Comparison of ENCODE assay signal across 1 cellular context in the genomic region with DNA sequence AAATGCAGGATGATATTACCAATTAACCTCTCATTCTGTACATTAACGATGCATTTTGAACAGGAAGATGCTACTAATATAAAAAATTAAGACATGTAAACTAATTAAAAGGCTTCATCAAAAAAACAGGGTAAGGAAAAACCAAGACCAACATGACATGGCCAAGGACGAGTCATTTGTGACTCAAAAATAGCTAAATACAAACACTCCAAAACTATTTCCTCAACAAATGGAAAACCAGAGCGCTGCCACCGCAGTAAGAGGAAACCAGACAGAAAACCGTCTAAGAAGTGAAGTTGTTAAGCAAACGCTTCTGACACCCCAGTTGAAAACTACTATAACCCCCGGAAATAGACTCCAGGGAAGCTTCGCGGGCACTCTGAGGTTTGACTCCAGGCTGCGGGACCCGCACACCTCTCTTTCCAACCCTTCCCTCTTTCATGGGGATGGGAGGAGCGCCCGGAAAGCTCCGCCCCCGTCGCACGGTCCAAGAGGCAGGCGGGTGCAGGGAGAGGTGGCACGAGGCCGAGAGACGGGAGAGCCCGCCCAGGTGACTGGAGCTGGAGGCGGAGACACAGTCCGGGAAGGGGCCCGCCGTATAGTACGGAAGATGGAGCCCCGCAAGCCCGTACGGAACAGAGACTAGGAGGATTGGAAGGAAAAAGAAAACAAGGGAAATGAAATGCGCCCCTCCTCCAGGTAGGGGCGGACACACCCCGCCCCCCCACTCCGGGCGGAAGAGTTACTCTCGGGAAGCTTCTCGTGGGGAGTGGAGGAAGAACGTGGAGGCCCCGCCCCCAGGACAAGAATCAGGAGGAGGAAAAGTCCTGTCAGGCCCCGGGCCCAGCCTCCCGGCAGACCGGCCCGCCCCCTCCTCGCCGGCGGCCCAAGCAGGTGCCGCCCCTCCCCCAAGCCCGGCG.
TF ChIP-seq lines count a peak whose summit lies in the region.

No MANE protein-coding gene starts in this region.

TF ChIP-seq in HepG2, 621 proteins besides CTCF, POLR2A, EP300 and RAD21 (continued from another document and continues in another):
- TF ChIP-seq, protein P1, sequence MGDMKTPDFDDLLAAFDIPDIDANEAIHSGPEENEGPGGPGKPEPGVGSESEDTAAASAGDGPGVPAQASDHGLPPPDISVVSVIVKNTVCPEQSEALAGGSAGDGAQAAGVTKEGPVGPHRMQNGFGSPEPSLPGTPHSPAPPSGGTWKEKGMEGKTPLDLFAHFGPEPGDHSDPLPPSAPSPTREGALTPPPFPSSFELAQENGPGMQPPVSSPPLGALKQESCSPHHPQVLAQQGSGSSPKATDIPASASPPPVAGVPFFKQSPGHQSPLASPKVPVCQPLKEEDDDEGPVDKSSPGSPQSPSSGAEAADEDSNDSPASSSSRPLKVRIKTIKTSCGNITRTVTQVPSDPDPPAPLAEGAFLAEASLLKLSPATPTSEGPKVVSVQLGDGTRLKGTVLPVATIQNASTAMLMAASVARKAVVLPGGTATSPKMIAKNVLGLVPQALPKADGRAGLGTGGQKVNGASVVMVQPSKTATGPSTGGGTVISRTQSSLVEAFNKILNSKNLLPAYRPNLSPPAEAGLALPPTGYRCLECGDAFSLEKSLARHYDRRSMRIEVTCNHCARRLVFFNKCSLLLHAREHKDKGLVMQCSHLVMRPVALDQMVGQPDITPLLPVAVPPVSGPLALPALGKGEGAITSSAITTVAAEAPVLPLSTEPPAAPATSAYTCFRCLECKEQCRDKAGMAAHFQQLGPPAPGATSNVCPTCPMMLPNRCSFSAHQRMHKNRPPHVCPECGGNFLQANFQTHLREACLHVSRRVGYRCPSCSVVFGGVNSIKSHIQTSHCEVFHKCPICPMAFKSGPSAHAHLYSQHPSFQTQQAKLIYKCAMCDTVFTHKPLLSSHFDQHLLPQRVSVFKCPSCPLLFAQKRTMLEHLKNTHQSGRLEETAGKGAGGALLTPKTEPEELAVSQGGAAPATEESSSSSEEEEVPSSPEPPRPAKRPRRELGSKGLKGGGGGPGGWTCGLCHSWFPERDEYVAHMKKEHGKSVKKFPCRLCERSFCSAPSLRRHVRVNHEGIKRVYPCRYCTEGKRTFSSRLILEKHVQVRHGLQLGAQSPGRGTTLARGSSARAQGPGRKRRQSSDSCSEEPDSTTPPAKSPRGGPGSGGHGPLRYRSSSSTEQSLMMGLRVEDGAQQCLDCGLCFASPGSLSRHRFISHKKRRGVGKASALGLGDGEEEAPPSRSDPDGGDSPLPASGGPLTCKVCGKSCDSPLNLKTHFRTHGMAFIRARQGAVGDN (CRISPR knock-in tag; IDR thresholded peaks at IDR 0.05) = peak; percentile 75
- TF ChIP-seq ZNF530 (CRISPR knock-in tag; IDR thresholded peaks at IDR 0.05; ENCODE audit: low read depth) (no peak), HNRNPUL1 (IDR thresholded peaks at IDR 0.05; ENCODE audit: low read depth, low read length) (no peak), ATF4 (CRISPR knock-in tag; IDR thresholded peaks at IDR 0.05) (no peak; a peak in 1 of 4 replicates), NFE2L1 (CRISPR knock-in tag; IDR thresholded peaks at IDR 0.05; ENCODE audit: borderline replicate concordance) (no peak), ATF3 (CRISPR knock-in tag; IDR thresholded peaks at IDR 0.05) (no peak; the same call in 1 of the 2 replicates), ZBTB21 (CRISPR knock-in tag; IDR thresholded peaks at IDR 0.05) (no peak), SIX1 (CRISPR knock-in tag; IDR thresholded peaks at IDR 0.05; ENCODE audit: borderline replicate concordance) (no peak), RCOR2 (CRISPR knock-in tag; IDR thresholded peaks at IDR 0.05) (no peak; the same call in 1 of the 2 replicates), ZNF451 (CRISPR knock-in tag; IDR thresholded peaks at IDR 0.05) (no peak), ZKSCAN5 (CRISPR knock-in tag; IDR thresholded peaks at IDR 0.05) (no peak), MED13 (CRISPR knock-in tag; IDR thresholded peaks at IDR 0.05) (peak; percentile 24; the same call in 1 of the 2 replicates), MLLT10 (CRISPR knock-in tag; IDR thresholded peaks at IDR 0.05) (no peak), CCAR2 (optimal IDR thresholded peaks at IDR 0.05; ENCODE audit: low read depth, low read length) (peak; percentile 40), ZSCAN29 (CRISPR knock-in tag; conservative IDR thresholded peaks at IDR 0.05) (no peak), MTA1 (CRISPR knock-in tag; IDR thresholded peaks at IDR 0.05; ENCODE audit: borderline replicate concordance) (no peak), DNMT1 (CRISPR knock-in tag; IDR thresholded peaks at IDR 0.05) (no peak), ZNF569 (CRISPR knock-in tag; IDR thresholded peaks at IDR 0.05; ENCODE audit: borderline replicate concordance) (no peak), HNRNPLL (IDR thresholded peaks at IDR 0.05; ENCODE audit: low read depth, low read length, poor library complexity, severe bottlenecking) (peak; percentile 72), SMC3 (IDR thresholded peaks at IDR 0.05; ENCODE audit: low read length) (no peak), SOX13 (IDR thresholded peaks at IDR 0.05) (no peak), SOX13 (CRISPR knock-in tag; conservative IDR thresholded peaks at IDR 0.05 in 1 of 2, IDR thresholded peaks at IDR 0.05 in 1 of 2) (peak in 1 of 2 experiments; percentile 11; a peak in 1 of 4 replicates), PHB2 (IDR thresholded peaks at IDR 0.05; ENCODE audit: partially characterized antibody) (no peak), GPN1 (CRISPR knock-in tag; IDR thresholded peaks at IDR 0.05; ENCODE audit: borderline replicate concordance) (no peak), ZFP36L1 (CRISPR knock-in tag; IDR thresholded peaks at IDR 0.05) (0 out of 2 replicates have a peak, but pooled peaks have one; percentile 29), ZNF770 (CRISPR knock-in tag; IDR thresholded peaks at IDR 0.05) (no peak), HES4 (CRISPR knock-in tag; IDR thresholded peaks at IDR 0.05; ENCODE audit: borderline replicate concordance) (no peak), PRMT3 (CRISPR knock-in tag; IDR thresholded peaks at IDR 0.05; ENCODE audit: borderline replicate concordance, low read depth) (no peak), ZNF253 (CRISPR knock-in tag; IDR thresholded peaks at IDR 0.05; ENCODE audit: borderline replicate concordance) (no peak), ZNF7 (CRISPR knock-in tag; IDR thresholded peaks at IDR 0.05) (no peak), ZNF333 (CRISPR knock-in tag; IDR thresholded peaks at IDR 0.05; ENCODE audit: borderline replicate concordance) (no peak), KLF12 (CRISPR knock-in tag; IDR thresholded peaks at IDR 0.05; ENCODE audit: borderline replicate concordance) (peak; percentile 78; the same call in 1 of the 2 replicates), ZNF234 (CRISPR knock-in tag; conservative IDR thresholded peaks at IDR 0.05) (no peak), SAP130 (CRISPR knock-in tag; IDR thresholded peaks at IDR 0.05; ENCODE audit: low read depth) (peak; percentile 93), ZNF782 (CRISPR knock-in tag; IDR thresholded peaks at IDR 0.05; ENCODE audit: borderline replicate concordance) (no peak), STAG1 (CRISPR knock-in tag; IDR thresholded peaks at IDR 0.05) (no peak)
- TF ChIP-seq, protein P2, sequence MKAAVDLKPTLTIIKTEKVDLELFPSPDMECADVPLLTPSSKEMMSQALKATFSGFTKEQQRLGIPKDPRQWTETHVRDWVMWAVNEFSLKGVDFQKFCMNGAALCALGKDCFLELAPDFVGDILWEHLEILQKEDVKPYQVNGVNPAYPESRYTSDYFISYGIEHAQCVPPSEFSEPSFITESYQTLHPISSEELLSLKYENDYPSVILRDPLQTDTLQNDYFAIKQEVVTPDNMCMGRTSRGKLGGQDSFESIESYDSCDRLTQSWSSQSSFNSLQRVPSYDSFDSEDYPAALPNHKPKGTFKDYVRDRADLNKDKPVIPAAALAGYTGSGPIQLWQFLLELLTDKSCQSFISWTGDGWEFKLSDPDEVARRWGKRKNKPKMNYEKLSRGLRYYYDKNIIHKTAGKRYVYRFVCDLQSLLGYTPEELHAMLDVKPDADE (CRISPR knock-in tag; IDR thresholded peaks at IDR 0.05) = no peak
- TF ChIP-seq, protein P3, sequence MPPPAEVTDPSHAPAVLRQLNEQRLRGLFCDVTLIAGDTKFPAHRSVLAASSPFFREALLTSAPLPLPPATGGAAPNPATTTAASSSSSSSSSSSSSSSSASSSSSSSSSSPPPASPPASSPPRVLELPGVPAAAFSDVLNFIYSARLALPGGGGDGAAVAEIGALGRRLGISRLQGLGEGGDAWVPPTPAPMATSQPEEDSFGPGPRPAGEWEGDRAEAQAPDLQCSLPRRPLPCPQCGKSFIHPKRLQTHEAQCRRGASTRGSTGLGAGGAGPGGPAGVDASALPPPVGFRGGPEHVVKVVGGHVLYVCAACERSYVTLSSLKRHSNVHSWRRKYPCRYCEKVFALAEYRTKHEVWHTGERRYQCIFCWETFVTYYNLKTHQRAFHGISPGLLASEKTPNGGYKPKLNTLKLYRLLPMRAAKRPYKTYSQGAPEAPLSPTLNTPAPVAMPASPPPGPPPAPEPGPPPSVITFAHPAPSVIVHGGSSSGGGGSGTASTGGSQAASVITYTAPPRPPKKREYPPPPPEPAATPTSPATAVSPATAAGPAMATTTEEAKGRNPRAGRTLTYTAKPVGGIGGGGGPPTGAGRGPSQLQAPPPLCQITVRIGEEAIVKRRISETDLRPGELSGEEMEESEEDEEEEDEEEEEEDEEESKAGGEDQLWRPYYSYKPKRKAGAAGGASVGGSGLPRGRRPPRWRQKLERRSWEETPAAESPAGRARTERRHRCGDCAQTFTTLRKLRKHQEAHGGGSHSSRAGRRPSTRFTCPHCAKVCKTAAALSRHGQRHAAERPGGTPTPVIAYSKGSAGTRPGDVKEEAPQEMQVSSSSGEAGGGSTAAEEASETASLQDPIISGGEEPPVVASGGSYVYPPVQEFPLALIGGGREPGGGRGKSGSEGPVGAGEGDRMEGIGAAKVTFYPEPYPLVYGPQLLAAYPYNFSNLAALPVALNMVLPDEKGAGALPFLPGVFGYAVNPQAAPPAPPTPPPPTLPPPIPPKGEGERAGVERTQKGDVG (CRISPR knock-in tag; IDR thresholded peaks at IDR 0.05; ENCODE audit: borderline replicate concordance) = no peak
- TF ChIP-seq, protein P4, sequence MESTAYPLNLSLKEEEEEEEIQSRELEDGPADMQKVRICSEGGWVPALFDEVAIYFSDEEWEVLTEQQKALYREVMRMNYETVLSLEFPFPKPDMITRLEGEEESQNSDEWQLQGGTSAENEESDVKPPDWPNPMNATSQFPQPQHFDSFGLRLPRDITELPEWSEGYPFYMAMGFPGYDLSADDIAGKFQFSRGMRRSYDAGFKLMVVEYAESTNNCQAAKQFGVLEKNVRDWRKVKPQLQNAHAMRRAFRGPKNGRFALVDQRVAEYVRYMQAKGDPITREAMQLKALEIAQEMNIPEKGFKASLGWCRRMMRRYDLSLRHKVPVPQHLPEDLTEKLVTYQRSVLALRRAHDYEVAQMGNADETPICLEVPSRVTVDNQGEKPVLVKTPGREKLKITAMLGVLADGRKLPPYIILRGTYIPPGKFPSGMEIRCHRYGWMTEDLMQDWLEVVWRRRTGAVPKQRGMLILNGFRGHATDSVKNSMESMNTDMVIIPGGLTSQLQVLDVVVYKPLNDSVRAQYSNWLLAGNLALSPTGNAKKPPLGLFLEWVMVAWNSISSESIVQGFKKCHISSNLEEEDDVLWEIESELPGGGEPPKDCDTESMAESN (CRISPR knock-in tag; conservative IDR thresholded peaks at IDR 0.05) = no peak
- TF ChIP-seq, protein P5, sequence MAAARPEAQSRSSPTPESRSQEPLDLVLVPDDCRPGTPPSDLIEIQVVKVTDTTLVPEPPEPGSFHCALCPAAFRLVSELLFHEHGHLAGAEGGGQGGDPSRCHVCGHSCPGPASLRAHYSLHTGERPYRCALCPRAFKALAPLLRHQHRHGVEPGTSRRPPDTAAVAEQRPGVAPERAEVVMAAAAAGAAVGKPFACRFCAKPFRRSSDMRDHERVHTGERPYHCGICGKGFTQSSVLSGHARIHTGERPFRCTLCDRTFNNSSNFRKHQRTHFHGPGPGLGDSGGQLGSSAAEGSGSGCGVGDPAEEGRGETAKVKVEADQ (CRISPR knock-in tag; IDR thresholded peaks at IDR 0.05; ENCODE audit: borderline replicate concordance) = no peak
- TF ChIP-seq, protein P6, sequence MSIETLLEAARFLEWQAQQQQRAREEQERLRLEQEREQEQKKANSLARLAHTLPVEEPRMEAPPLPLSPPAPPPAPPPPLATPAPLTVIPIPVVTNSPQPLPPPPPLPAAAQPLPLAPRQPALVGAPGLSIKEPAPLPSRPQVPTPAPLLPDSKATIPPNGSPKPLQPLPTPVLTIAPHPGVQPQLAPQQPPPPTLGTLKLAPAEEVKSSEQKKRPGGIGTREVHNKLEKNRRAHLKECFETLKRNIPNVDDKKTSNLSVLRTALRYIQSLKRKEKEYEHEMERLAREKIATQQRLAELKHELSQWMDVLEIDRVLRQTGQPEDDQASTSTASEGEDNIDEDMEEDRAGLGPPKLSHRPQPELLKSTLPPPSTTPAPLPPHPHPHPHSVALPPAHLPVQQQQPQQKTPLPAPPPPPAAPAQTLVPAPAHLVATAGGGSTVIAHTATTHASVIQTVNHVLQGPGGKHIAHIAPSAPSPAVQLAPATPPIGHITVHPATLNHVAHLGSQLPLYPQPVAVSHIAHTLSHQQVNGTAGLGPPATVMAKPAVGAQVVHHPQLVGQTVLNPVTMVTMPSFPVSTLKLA (IDR thresholded peaks at IDR 0.05) = peak; percentile 46; the same call in 1 of the 2 replicates
- TF ChIP-seq, protein P7, sequence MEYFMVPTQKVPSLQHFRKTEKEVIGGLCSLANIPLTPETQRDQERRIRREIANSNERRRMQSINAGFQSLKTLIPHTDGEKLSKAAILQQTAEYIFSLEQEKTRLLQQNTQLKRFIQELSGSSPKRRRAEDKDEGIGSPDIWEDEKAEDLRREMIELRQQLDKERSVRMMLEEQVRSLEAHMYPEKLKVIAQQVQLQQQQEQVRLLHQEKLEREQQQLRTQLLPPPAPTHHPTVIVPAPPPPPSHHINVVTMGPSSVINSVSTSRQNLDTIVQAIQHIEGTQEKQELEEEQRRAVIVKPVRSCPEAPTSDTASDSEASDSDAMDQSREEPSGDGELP (IDR thresholded peaks at IDR 0.05; ENCODE audit: borderline replicate concordance, low read depth) = peak; percentile 62; the same call in 1 of the 2 replicates
